In genomic region chr3:37741644-37742043, GRCh38 we compare ENCODE assay signal across 10 cellular contexts.
DNase-seq lines count a peak whose midpoint lies in the region; ATAC-seq and TF ChIP-seq lines count a peak whose summit lies in the region.
"Had no signal": no experiment of that assay in that cellular context is flagged by ENCODE, and none has a peak within 500 bp of the region (broad histone marks: within the 10 kb centered on the region; RNA-seq: fewer than 3 reads in every experiment).

No MANE protein-coding gene starts in this region.

- no peaks in the 10 kb centered on the region for H3K4me1 ChIP-seq in breast epithelium
- H3K4me1 ChIP-seq in right lobe of liver: no peaks in the 10 kb centered on the region

- intact Hi-C loops in breast epithelium (cut with DNase I; ENCODE audit: low total_unique reads): no loop called here
- intact Hi-C loops in right lobe of liver (cut with DNase I): no loop called here

- no peak overlapping the region for H3K27ac Mint-ChIP-seq in activated naive CD4-positive, alpha-beta T cell treated with anti-CD3 and anti-CD28 coated beads, Interleukin-2, amount 50 U/mL, for 72 hours

- no peaks in the 10 kb centered on the region for H3K36me3 Mint-ChIP-seq in activated naive CD4-positive, alpha-beta T cell treated with anti-CD3 and anti-CD28 coated beads, Interleukin-2, amount 50 U/mL, for 72 hours

- DNase-seq in AG08395 (ENCODE audit: low spot score) (peak; percentile 22), breast epithelium (ENCODE audit: low spot score in 2 of 2) (peak in 1 of 2 donors; percentile 35), right lobe of liver (peak in 2 of 3 donors; percentile 32 to 53), MV-4-11 (lab: John Stamatoyannopoulos, UW) (no peak)
- no peak for DNase-seq in activated naive CD4-positive, alpha-beta T cell treated with anti-CD3 and anti-CD28 coated beads, Interleukin-2, amount 50 U/mL, for 72 hours (ENCODE audit: low spot score in 2 of 2)

- WGBS in right lobe of liver (ENCODE audit: insufficient coverage, low coverage, low lambda C conversion rate, missing lambda C conversion rate): 40% methylated on average over 6 of the region's 7 CpGs

- no peaks in the 10 kb centered on the region for H3K9me3 ChIP-seq in breast epithelium
- H3K9me3 ChIP-seq in right lobe of liver: no peaks in the 10 kb centered on the region

- H3K36me3 ChIP-seq in breast epithelium (no peaks in the 10 kb centered on the region), right lobe of liver (no peaks in the 10 kb centered on the region)

- H3K9me3 Mint-ChIP-seq in activated naive CD4-positive, alpha-beta T cell treated with anti-CD3 and anti-CD28 coated beads, Interleukin-2, amount 50 U/mL, for 72 hours: no peaks in the 10 kb centered on the region

- no peak overlapping the region for H3K27ac ChIP-seq in breast epithelium
- H3K27ac ChIP-seq in right lobe of liver: no peak overlapping the region
- H3K27ac ChIP-seq: epithelial cell of prostate, PC-9 had no signal

- TF ChIP-seq CTCF in LNCAP (IDR thresholded peaks at IDR 0.05) (peak; percentile 70), breast epithelium (IDR thresholded peaks at IDR 0.05) (peak in 2 of 3 donors; percentile 25 to 46), right lobe of liver (IDR thresholded peaks at IDR 0.05) (peak in 3 of 4 donors; percentile 39 to 46 (median 40))

- TF ChIP-seq POLR2A in breast epithelium (IDR thresholded peaks at IDR 0.05): no peak
- TF ChIP-seq POLR2A in right lobe of liver (IDR thresholded peaks at IDR 0.05): no peak

- H3K4me3 ChIP-seq in breast epithelium: no peak overlapping the region
- no peak overlapping the region for H3K4me3 ChIP-seq in right lobe of liver
- H3K4me3 ChIP-seq: PC-9 had no signal

- ATAC-seq in right lobe of liver: peak; percentile 73 to 81 (median 80)
- no peak for ATAC-seq in HG02870 (IDR thresholded peaks at IDR 0.05; ENCODE audit: unreplicated experiment)
- ATAC-seq in activated naive CD4-positive, alpha-beta T cell treated with anti-CD3 and anti-CD28 coated beads, Interleukin-2, amount 50 U/mL, for 72 hours: no peak
- ATAC-seq in HG03342 (IDR thresholded peaks at IDR 0.05; ENCODE audit: unreplicated experiment): no peak

- no peaks in the 10 kb centered on the region for H3K27me3 ChIP-seq in breast epithelium
- no peaks in the 10 kb centered on the region for H3K27me3 ChIP-seq in right lobe of liver

Comparison
In these comparisons a context has a peak if more than half of its experiments do, and no peak if none do; other contexts are left out.
1. DNase-seq: peak in AG08395 (single experiment) and right lobe of liver (2 of 3); none in MV-4-11 (single experiment) and activated naive CD4-positive, alpha-beta T cell treated with anti-CD3 and anti-CD28 coated beads, Interleukin-2, amount 50 U/mL, for 72 hours (0 of 2).
2. ATAC-seq: peak in right lobe of liver (4 of 4); none in HG02870 (single experiment), activated naive CD4-positive, alpha-beta T cell treated with anti-CD3 and anti-CD28 coated beads, Interleukin-2, amount 50 U/mL, for 72 hours (0 of 2) and HG03342 (single experiment).
3. Peak in every context shown above with its lines, with median percentiles within 50 percentile points of each other: CTCF ChIP-seq.